In genomic region chrX:74107666-74108065, GRCh38 we compare ENCODE assay signal across 5 cellular contexts.
"Had no signal": no experiment of that assay in that cellular context is flagged by ENCODE, and none has a peak within 500 bp of the region (broad histone marks: within the 10 kb centered on the region; RNA-seq: fewer than 3 reads in every experiment).

No MANE protein-coding gene starts in this region.

- H3K27ac ChIP-seq: HL-60 had no signal

- DNase-seq: IMR-90, KBM-7 had no signal

- ATAC-seq: K562 had no signal

- H3K4me3 ChIP-seq: K562 had no signal

- FAIRE-seq: HTR-8/SVneo, K562 had no signal
